18 cellular contexts compared by ENCODE assay signal in the genomic region with DNA sequence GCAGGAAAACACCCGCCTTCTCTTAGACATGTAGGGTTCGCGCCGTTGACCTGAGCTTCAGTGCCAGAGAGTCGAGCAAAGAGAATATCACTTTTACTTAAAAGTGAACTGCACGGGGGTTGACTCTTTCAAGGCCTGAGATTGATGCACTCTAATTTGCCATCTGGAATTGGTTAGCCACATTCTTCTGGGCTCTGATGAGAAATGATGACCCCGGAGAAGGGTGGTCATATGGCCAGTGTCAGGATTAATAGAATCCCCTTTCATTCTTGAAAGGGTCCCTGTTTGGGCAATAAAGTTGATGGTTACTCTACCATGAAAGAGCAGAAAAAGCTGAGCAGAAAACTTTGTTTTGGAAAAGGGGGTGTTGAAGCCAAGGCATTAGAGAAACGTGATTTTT. TPM values are rescaled to one million over a fixed set of nuclear protein-coding genes. Genes with fewer than 3 reads are reported as not detected.
DNase-seq lines count a peak whose midpoint lies in the region; ATAC-seq, FAIRE-seq and TF ChIP-seq lines count a peak whose summit lies in the region.
"Had no signal": no experiment of that assay in that cellular context is flagged by ENCODE, and none has a peak within 500 bp of the region (broad histone marks: within the 10 kb centered on the region; RNA-seq: fewer than 3 reads in every experiment).

No MANE protein-coding gene starts in this region.

- H3K4me3 ChIP-seq in spleen, result no peak overlapping the region
- H3K4me3 ChIP-seq: mucosa of descending colon, PC-9 had no signal

- TF ChIP-seq POLR2A in spleen (IDR thresholded peaks at IDR 0.05), result no peak

- peak; percentile 76 for FAIRE-seq in endometrium (lab: Jason Lieb, UNC)

- H3K27me3 Mint-ChIP-seq in mesothelial cell of epicardium (ENCODE audit: low read depth), result no peaks in the 10 kb centered on the region
- H3K27me3 Mint-ChIP-seq: activated B cell treated with CpG ODN at 0.5 μM for 24 hours had no signal

- peaks cover 8 to 86% (median 48%) of the 10 kb centered on the region in 6 donors for H3K4me1 ChIP-seq in spleen

- no peaks in the 10 kb centered on the region for H3K36me3 Mint-ChIP-seq in mesothelial cell of epicardium

- H3K4me1 Mint-ChIP-seq in mesothelial cell of epicardium, result peaks cover 54% of the 10 kb centered on the region

- DNase-seq in NCI-H69 (lab: John Stamatoyannopoulos, UW), result peak; percentile 31
- no peak for DNase-seq in mesothelial cell of epicardium (ENCODE audit: low spot score in 2 of 2, unreplicated experiment in 2 of 2)
- no peak for DNase-seq in spleen
- no peak for DNase-seq in DMS53 treated with DMSO at 0.1 percent for 48 hours (lab: John Stamatoyannopoulos, UW; ENCODE audit: unreplicated experiment)
- no peak for DNase-seq in activated CD4-positive, CD25-positive, alpha-beta regulatory T cell treated with anti-CD3 and anti-CD28 coated beads, Interleukin-2, amount 50 U/mL, for 72 hours
- DNase-seq: activated B cell treated with CpG ODN at 0.5 μM for 24 hours; activated CD8-positive, alpha-beta memory T cell treated with anti-CD3 and anti-CD28 coated beads, Interleukin-2, amount 50 U/mL, for 48 hours; activated naive CD4-positive, alpha-beta T cell treated with Interleukin-2 at 50 U/mL for 16 hours; brain microvascular endothelial cell; GOT3; mucosa of descending colon; NCI-H187; NCI-H510A treated with DMSO at 0.1 percent for 48 hours; PC-9; stimulated activated CD4-positive, alpha-beta T cell treated with anti-CD3 and anti-CD28 coated beads, Interleukin-1b, Interleukin-23, amount 100 ng/mL, for 48 hours had no signal

- H3K27me3 ChIP-seq in spleen (replicated peaks in 1 of 7), result no peaks in the 10 kb centered on the region
- H3K27me3 ChIP-seq: brain microvascular endothelial cell had no signal

- WGBS in spleen, 5 donors, result 78 to 89% (median 84%) methylated on average over 8 of the region's 8 CpGs

- ATAC-seq in HG02981 (IDR thresholded peaks at IDR 0.05; ENCODE audit: unreplicated experiment), result no peak
- no peak for ATAC-seq in activated CD4-positive, CD25-positive, alpha-beta regulatory T cell treated with anti-CD3 and anti-CD28 coated beads, Interleukin-2, amount 50 U/mL, for 24 hours
- ATAC-seq: mucosa of descending colon had no signal

- no peaks in the 10 kb centered on the region for H3K36me3 ChIP-seq in spleen
- H3K36me3 ChIP-seq: brain microvascular endothelial cell had no signal

- TF ChIP-seq CTCF in mesothelial cell of epicardium (IDR thresholded peaks at IDR 0.05; ENCODE audit: unreplicated experiment) (no peak), spleen (IDR thresholded peaks at IDR 0.05 in 8 of 11, conservative IDR thresholded peaks at IDR 0.05 in 3 of 11) (no peak)

- peak overlapping the region; percentile 95 for H3K27ac Mint-ChIP-seq in mesothelial cell of epicardium

- H3K9me3 ChIP-seq in spleen, result peaks cover 0 to 3% (median 0%) of the 10 kb centered on the region in 8 donors
- H3K9me3 ChIP-seq: mucosa of descending colon had no signal

- no peaks in the 10 kb centered on the region for H3K9me3 Mint-ChIP-seq in mesothelial cell of epicardium
- H3K9me3 Mint-ChIP-seq: activated B cell treated with CpG ODN at 0.5 μM for 24 hours had no signal

- intact Hi-C loops in spleen (cut with DNase I; ENCODE audit: low total_unique reads), result no loop called here

- no peak overlapping the region for H3K4me3 Mint-ChIP-seq in mesothelial cell of epicardium
- H3K4me3 Mint-ChIP-seq: activated B cell treated with CpG ODN at 0.5 μM for 24 hours had no signal

- H3K27ac ChIP-seq in spleen, result peak overlapping the region in 6 of 8 donors; percentile 21 to 65 (median 58)
- H3K27ac ChIP-seq: brain microvascular endothelial cell, PC-9 had no signal

RNA-seq across cellular contexts. Expression of a gene that starts 31.2 kb away (rescaled TPM):
- total RNA-seq in mesothelial cell of epicardium (13.6 to 14.5 TPM (median 14.0 TPM) in 3 replicates), spleen (10 to 100 TPM; 47.2 to 85.2 (median 59.7) TPM)
- polyA plus RNA-seq in spleen, result 10 to 100 TPM; 15.5 to 25.0 (median 18.4) TPM

RNA-seq across cellular contexts. Expression of a gene that starts 60.0 kb away (rescaled TPM):
- 85.7 to 91.5 TPM (median 86.5 TPM) in 3 replicates for total RNA-seq in mesothelial cell of epicardium
- 100 to 1,000 TPM in 3 of 7 donors, 10 to 100 TPM in 4; 77.5 to 138 (median 98.7) TPM for total RNA-seq in spleen
- polyA plus RNA-seq in spleen, result 100 to 1,000 TPM in 1 of 3 donors, 10 to 100 TPM in 2; 61.9 to 130 (median 94.2) TPM
